Comparison of ENCODE assay signal across 9 cellular contexts in the genomic region with DNA sequence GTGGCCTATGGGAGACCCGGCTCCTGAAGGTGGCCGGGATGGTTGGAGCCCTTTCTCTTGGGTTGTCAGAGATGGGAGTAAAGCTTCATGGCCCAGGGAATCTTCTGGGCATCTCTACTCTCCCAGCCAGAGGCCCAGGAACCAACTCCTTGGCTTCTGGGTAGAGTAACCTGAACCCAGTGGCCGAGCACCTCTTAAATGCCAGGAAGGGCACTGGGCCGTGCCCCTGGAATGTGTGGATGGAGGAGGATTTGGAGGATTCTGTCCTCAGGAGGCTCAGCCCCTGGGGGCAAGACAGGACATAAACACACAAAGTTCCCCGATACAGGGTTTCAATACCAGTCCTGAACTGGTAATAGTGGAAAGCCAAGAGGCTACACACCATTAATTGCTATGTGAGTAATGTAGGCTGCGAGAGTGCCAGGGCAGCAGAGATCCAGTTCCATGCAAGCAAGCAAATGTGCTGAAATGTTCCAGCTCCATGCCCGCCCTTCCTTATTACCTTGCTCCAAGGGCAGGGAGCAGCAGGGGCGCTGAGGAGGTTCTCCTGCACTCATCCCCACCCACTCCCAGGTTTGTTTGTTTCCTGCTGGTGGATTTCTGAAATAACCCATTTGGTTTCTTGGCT. TPM values are rescaled to one million over a fixed set of nuclear protein-coding genes. Genes with fewer than 3 reads are reported as not detected.
DNase-seq lines count a peak whose midpoint lies in the region; ATAC-seq, FAIRE-seq and TF ChIP-seq lines count a peak whose summit lies in the region.
"Had no signal": no experiment of that assay in that cellular context is flagged by ENCODE, and none has a peak within 500 bp of the region (broad histone marks: within the 10 kb centered on the region; RNA-seq: fewer than 3 reads in every experiment).

No MANE protein-coding gene starts in this region.

- H3K4me3 Mint-ChIP-seq in activated CD4-positive, alpha-beta T cell treated with anti-CD3 and anti-CD28 coated beads, Interleukin-2, amount 10 ng/mL, durations not matched to agents 7 days and 5 days: peak overlapping the region; percentile 39
- peak overlapping the region; percentile 77 for H3K4me3 Mint-ChIP-seq in astrocyte (ENCODE audit: unreplicated experiment)

- H3K4me1 ChIP-seq in astrocyte (ENCODE audit: insufficient read depth, low read length) (peaks cover 15% of the 10 kb centered on the region), thoracic aorta (ENCODE audit: control insufficient read depth in 1 of 2, low read depth in 2 of 2) (peaks cover 33 to 61% of the 10 kb centered on the region in 2 donors)

- no peak overlapping the region for H3K27ac ChIP-seq in astrocyte (ENCODE audit: low read depth, low read length)
- peak overlapping the region; percentile 50 to 55 for H3K27ac ChIP-seq in thoracic aorta
- no peak overlapping the region for H3K27ac ChIP-seq in RWPE1

- no peak for FAIRE-seq in astrocyte (lab: Jason Lieb, UNC)

- peaks cover 28% of the 10 kb centered on the region for H3K27me3 Mint-ChIP-seq in activated CD4-positive, alpha-beta T cell treated with anti-CD3 and anti-CD28 coated beads, Interleukin-2, amount 10 ng/mL, durations not matched to agents 7 days and 5 days
- H3K27me3 Mint-ChIP-seq in astrocyte (ENCODE audit: low read depth, unreplicated experiment): peaks cover 59% of the 10 kb centered on the region

- H3K9me3 Mint-ChIP-seq in activated CD4-positive, alpha-beta T cell treated with anti-CD3 and anti-CD28 coated beads, Interleukin-2, amount 10 ng/mL, durations not matched to agents 7 days and 5 days: no peaks in the 10 kb centered on the region
- H3K9me3 Mint-ChIP-seq in astrocyte (ENCODE audit: unreplicated experiment): no peaks in the 10 kb centered on the region

- POLR2A ChIA-PET in activated CD4-positive, alpha-beta T cell treated with anti-CD3 and anti-CD28 coated beads, Interleukin-2, amount 10 ng/mL, durations not matched to agents 7 days and 5 days (lab: Charles Lee): no interaction called here
- POLR2A ChIA-PET in RWPE1 (lab: Yijun Ruan, JAX; ENCODE audit: low non-redundant PET): no interaction called here

- H3K4me1 Mint-ChIP-seq in activated CD4-positive, alpha-beta T cell treated with anti-CD3 and anti-CD28 coated beads, Interleukin-2, amount 10 ng/mL, durations not matched to agents 7 days and 5 days: peaks cover 42% of the 10 kb centered on the region
- peaks cover 9% of the 10 kb centered on the region for H3K4me1 Mint-ChIP-seq in astrocyte (ENCODE audit: low read depth, unreplicated experiment)

- H3K36me3 ChIP-seq in astrocyte (ENCODE audit: insufficient read depth, low read length) (no peaks in the 10 kb centered on the region), thoracic aorta (no peaks in the 10 kb centered on the region)

- DNase-seq in activated CD4-positive, alpha-beta T cell treated with anti-CD3 and anti-CD28 coated beads, Interleukin-2, amount 10 ng/mL, durations not matched to agents 7 days and 5 days: no peak
- DNase-seq in activated CD4-positive, alpha-beta T cell treated with anti-CD3 and anti-CD28 coated beads, Interleukin-2, amount 50 U/mL, for 48 hours: no peak
- DNase-seq in astrocyte (ENCODE audit: low read depth): no peak
- DNase-seq in left colon: peak in 1 of 2 donors; percentile 46
- no peak for DNase-seq in thoracic aorta (ENCODE audit: low spot score)
- DNase-seq in RWPE1 (ENCODE audit: low spot score): no peak
- no peak for DNase-seq in NCI-H748 (lab: John Stamatoyannopoulos, UW; ENCODE audit: unreplicated experiment)

- ATAC-seq in left colon (peak; percentile 86), thoracic aorta (ENCODE audit: insufficient number of reproducible peaks, low FRiP score, low read depth) (no peak), GM18867 (IDR thresholded peaks at IDR 0.05; ENCODE audit: unreplicated experiment) (no peak)

- H3K4me3 ChIP-seq in astrocyte (ENCODE audit: insufficient read depth, low read depth, low read length): no peak overlapping the region
- peak overlapping the region; percentile 81 for H3K4me3 ChIP-seq in thoracic aorta

- H3K79me2 ChIP-seq in astrocyte (ENCODE audit: insufficient read depth, low read length): no peaks in the 10 kb centered on the region

- peaks cover 10% of the 10 kb centered on the region for H4K20me1 ChIP-seq in astrocyte (ENCODE audit: insufficient read depth, low read length)

- TF ChIP-seq CTCF in astrocyte (IDR thresholded peaks at IDR 0.05; ENCODE audit: insufficient read depth, low read depth, low read length): no peak
- TF ChIP-seq CTCF in thoracic aorta (IDR thresholded peaks at IDR 0.05): no peak
- TF ChIP-seq CTCF in RWPE1 (conservative IDR thresholded peaks at IDR 0.05; ENCODE audit: low read depth): no peak

- peaks cover 6% of the 10 kb centered on the region for H3K27me3 ChIP-seq in astrocyte (ENCODE audit: insufficient read depth, low read length)
- no peaks in the 10 kb centered on the region for H3K27me3 ChIP-seq in thoracic aorta (replicated peaks; ENCODE audit: insufficient read depth)

- H3K9ac ChIP-seq in astrocyte (ENCODE audit: low read length): no peak overlapping the region

- H3K36me3 Mint-ChIP-seq in activated CD4-positive, alpha-beta T cell treated with anti-CD3 and anti-CD28 coated beads, Interleukin-2, amount 10 ng/mL, durations not matched to agents 7 days and 5 days (ENCODE audit: low read depth): no peaks in the 10 kb centered on the region
- H3K36me3 Mint-ChIP-seq in astrocyte (ENCODE audit: low read depth, unreplicated experiment): peaks cover 4% of the 10 kb centered on the region

- peak overlapping the region; percentile 89 for H3K4me2 ChIP-seq in astrocyte (ENCODE audit: low read length)

- CTCF ChIA-PET in activated CD4-positive, alpha-beta T cell treated with anti-CD3 and anti-CD28 coated beads, Interleukin-2, amount 10 ng/mL, durations not matched to agents 7 days and 5 days (lab: Charles Lee): interaction anchor here (1.8 kb wide), 1 partner anchor 15 kb away, joined by 5 read pairs; no protein-coding TSS in a partner anchor
- CTCF ChIA-PET in RWPE1 (lab: Yijun Ruan, JAX): interaction anchor here (0.6 to 1.8 kb wide), 3 partner anchors 18 to 70 kb away, joined by 3 to 6 read pairs (median 3); no protein-coding TSS in a partner anchor

- H3K27ac Mint-ChIP-seq in activated CD4-positive, alpha-beta T cell treated with anti-CD3 and anti-CD28 coated beads, Interleukin-2, amount 10 ng/mL, durations not matched to agents 7 days and 5 days: no peak overlapping the region
- H3K27ac Mint-ChIP-seq in astrocyte (ENCODE audit: unreplicated experiment): no peak overlapping the region

- no peak overlapping the region for H2AFZ ChIP-seq in astrocyte (ENCODE audit: low read depth, low read length)

- intact Hi-C loops in left colon (cut with DNase I, micrococcal nuclease): no loop called here

- H3K9me3 ChIP-seq in astrocyte (ENCODE audit: insufficient read depth, low read depth, low read length): no peaks in the 10 kb centered on the region
- H3K9me3 ChIP-seq in thoracic aorta: no peaks in the 10 kb centered on the region

RNA-seq across cellular contexts. Expression of a gene that starts 1.2 kb away (rescaled TPM):
- 1 to 10 TPM; 1.2 to 1.5 TPM for total RNA-seq in activated CD4-positive, alpha-beta T cell treated with anti-CD3 and anti-CD28 coated beads, Interleukin-2, amount 10 ng/mL, durations not matched to agents 7 days and 5 days
- total RNA-seq in astrocyte (1.8 and 2.0 TPM in 2 replicates), left colon (1 to 10 TPM; 1.3 to 3.9 TPM), thoracic aorta (10 to 100 TPM; 19.5 to 19.7 TPM)

RNA-seq across cellular contexts. Expression of a gene that starts 38.3 kb away (rescaled TPM):
- total RNA-seq in activated CD4-positive, alpha-beta T cell treated with anti-CD3 and anti-CD28 coated beads, Interleukin-2, amount 10 ng/mL, durations not matched to agents 7 days and 5 days: not detected
- total RNA-seq in astrocyte (0.43 TPM in 1 of 2 replicates, not detected in the other), left colon (not detected), thoracic aorta (under 1 TPM in 1 of 2 donors, not detected in 1; 0.27 TPM)
- total RNA-seq: pulmonary artery endothelial cell had no signal

Comparison
In these comparisons a context has a peak if more than half of its experiments do, and no peak if none do; other contexts are left out.
1. H3K27ac ChIP-seq: peak in thoracic aorta (2 of 2); none in astrocyte (single experiment) and RWPE1 (single experiment).